Comparison of ENCODE assay signal across 28 cellular contexts in genomic region chr3:198076722-198077308, GRCh38.
DNase-seq lines count a peak whose midpoint lies in the region; ATAC-seq, FAIRE-seq and TF ChIP-seq lines count a peak whose summit lies in the region.
"Had no signal": no experiment of that assay in that cellular context is flagged by ENCODE, and none has a peak within 500 bp of the region (broad histone marks: within the 10 kb centered on the region; RNA-seq: fewer than 3 reads in every experiment).

No MANE protein-coding gene starts in this region.

- DNase-seq in DMS53 (lab: John Stamatoyannopoulos, UW) = peak; percentile 72
- peak; percentile 15 for DNase-seq in NCI-H1092 treated with DMSO at 0.1 percent for 48 hours (lab: John Stamatoyannopoulos, UW)
- peak; percentile 62 for DNase-seq in NCI-H510A (lab: John Stamatoyannopoulos, UW)
- DNase-seq in SHP77 treated with DMSO at 0.1 percent for 48 hours (lab: John Stamatoyannopoulos, UW) = peak; percentile 29
- DNase-seq in NOMO-1 treated with DMSO at 0.1 percent for 48 hours (lab: John Stamatoyannopoulos, UW; ENCODE audit: unreplicated experiment) = no peak
- no peak for DNase-seq in H54 (ENCODE audit: insufficient read length, low spot score)
- DNase-seq: activated CD4-positive, alpha-beta T cell treated with anti-CD3 and anti-CD28 coated beads, Interleukin-2, amount 50 U/mL, for 4 hours; activated CD4-positive, CD25-positive, alpha-beta regulatory T cell; activated CD8-positive, alpha-beta memory T cell treated with anti-CD3 and anti-CD28 coated beads, Interleukin-2, amount 10 ng/mL, durations not matched to agents 7 days and 5 days; activated gamma-delta T cell treated with Interleukin-2 at 50 U/mL for 16 hours; activated naive CD8-positive, alpha-beta T cell treated with anti-CD3 and anti-CD28 coated beads, Interleukin-2, amount 50 U/mL, for 24 hours; activated T-cell treated with anti-CD3 and anti-CD28 coated beads, Interleukin-2, amount 50 U/mL, for 4 hours; Caco-2; effector CD8-positive, alpha-beta T cell; hippocampal formation; immature natural killer cell; pancreas; PC-9; stimulated activated CD4-positive, alpha-beta T cell treated with anti-CD3 and anti-CD28 coated beads, Interleukin-15, amount 100 ng/mL, for 24 hours; stimulated activated CD4-positive, alpha-beta T cell treated with anti-CD3 and anti-CD28 coated beads, Interleukin-4, amount 100 ng/mL, for 4 hours; transverse colon had no signal

- no peak for ATAC-seq in HG03565 (IDR thresholded peaks at IDR 0.05; ENCODE audit: unreplicated experiment)
- ATAC-seq: activated CD8-positive, alpha-beta memory T cell treated with anti-CD3 and anti-CD28 coated beads, Interleukin-2, amount 10 ng/mL, durations not matched to agents 7 days and 5 days; activated naive CD8-positive, alpha-beta T cell treated with anti-CD3 and anti-CD28 coated beads, Interleukin-2, amount 50 U/mL, for 24 hours; activated T-cell treated with anti-CD3 and anti-CD28 coated beads, Interleukin-2, amount 50 U/mL, for 4 hours; left lobe of liver; pancreas; SK-N-SH treated with all-trans-retinoic acid at 6 μM for 48 hours had no signal

- no peak for FAIRE-seq in H54 (lab: Jason Lieb, UNC)
- FAIRE-seq: astrocyte, GM18507, GM19239, H1, pancreas had no signal

- TF ChIP-seq POLR2A in H54 (IDR thresholded peaks at IDR 0.05; ENCODE audit: low read depth, low read length) = no peak

Comparison
In these comparisons a context has a peak if more than half of its experiments do, and no peak if none do; other contexts are left out.
1. DNase-seq: peak in DMS53 (single experiment), NCI-H1092 treated with DMSO at 0.1 percent for 48 hours (single experiment), NCI-H510A (single experiment) and SHP77 treated with DMSO at 0.1 percent for 48 hours (single experiment); none in NOMO-1 treated with DMSO at 0.1 percent for 48 hours (single experiment) and H54 (single experiment).